8 cellular contexts compared by ENCODE assay signal in the genomic region with DNA sequence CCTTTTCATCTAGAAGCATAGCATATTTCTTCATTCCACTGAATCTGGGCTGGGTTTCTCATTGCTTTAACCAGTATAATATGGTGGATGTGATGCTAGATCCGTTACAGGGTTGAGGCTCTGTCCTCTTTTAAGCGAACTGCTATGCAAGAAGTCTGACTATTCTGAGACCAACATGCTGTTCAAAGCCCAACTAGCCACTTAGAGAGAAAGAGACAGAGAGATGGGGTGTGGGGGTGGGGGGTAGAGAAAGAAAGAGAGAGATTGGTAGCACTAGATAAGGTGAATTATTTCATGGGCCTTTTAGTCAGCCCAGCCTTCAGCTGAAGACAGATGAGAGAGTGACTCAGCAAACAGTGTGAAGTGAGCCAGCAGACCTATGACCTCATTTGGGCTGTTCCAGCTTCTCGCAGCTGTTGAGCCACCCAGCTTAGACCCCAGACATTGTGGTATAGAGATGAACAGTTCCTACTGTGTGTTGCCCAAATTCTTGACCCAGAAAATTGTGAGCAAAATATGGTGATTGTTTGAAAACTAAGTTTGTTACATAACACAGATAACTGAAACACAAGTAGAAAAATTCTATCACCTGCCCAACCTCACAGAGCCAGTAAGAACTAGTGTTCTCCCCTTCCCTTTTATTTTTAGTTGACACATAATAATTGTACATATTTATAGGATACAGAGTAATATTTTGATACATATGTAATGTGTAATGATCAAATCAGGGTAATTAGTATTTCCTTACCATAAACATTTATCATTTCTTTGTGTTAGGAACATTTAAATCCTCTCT. TPM values are rescaled to one million over a fixed set of nuclear protein-coding genes. Genes with fewer than 3 reads are reported as not detected.
DNase-seq lines count a peak whose midpoint lies in the region; ATAC-seq and TF ChIP-seq lines count a peak whose summit lies in the region.

No MANE protein-coding gene starts in this region.

- WGBS in lung, 2 donors: 66 to 74% methylated on average over 3 of the region's 3 CpGs
- 63 to 66% methylated on average over 3 of the region's 3 CpGs for WGBS in tibial nerve, 2 donors

- TF ChIP-seq CTCF in AG04449 (IDR thresholded peaks at IDR 0.05; ENCODE audit: insufficient read depth, low read length, missing control alignments) (no peak), lung (IDR thresholded peaks at IDR 0.05; ENCODE audit: control extremely low read depth, extremely low read depth) (no peak), tibial nerve (IDR thresholded peaks at IDR 0.05) (no peak)

- POLR2A ChIA-PET in AG04449 (lab: Yijun Ruan, JAX): interaction anchor here (1.4 kb wide), 1 partner anchor 26 kb away, joined by 4 read pairs; no protein-coding TSS in a partner anchor

- ATAC-seq in GM18505 (IDR thresholded peaks at IDR 0.05; ENCODE audit: unreplicated experiment): peak; percentile 79
- peak; percentile 85 for ATAC-seq in HG03060 (IDR thresholded peaks at IDR 0.05; ENCODE audit: low read depth, unreplicated experiment)
- ATAC-seq in lung (ENCODE audit: insufficient read depth, low FRiP score): peak; percentile 62

- peaks cover 0 to 2% of the 10 kb centered on the region in 2 donors for H3K4me1 ChIP-seq in lung (ENCODE audit: control insufficient read depth in 2 of 2, insufficient read depth in 2 of 2, low read length in 2 of 2)
- peaks cover 0 to 6% (median 0%) of the 10 kb centered on the region in 4 donors for H3K4me1 ChIP-seq in tibial nerve

- H3K36me3 ChIP-seq in lung (ENCODE audit: control insufficient read depth in 2 of 2, insufficient read depth in 2 of 2, low read length in 2 of 2): no peaks in the 10 kb centered on the region
- H3K36me3 ChIP-seq in tibial nerve: peaks cover 0 to 6% (median 0%) of the 10 kb centered on the region in 3 donors

- TF ChIP-seq EP300 in tibial nerve (IDR thresholded peaks at IDR 0.05): no peak

- CTCF ChIA-PET in AG04449 (lab: Yijun Ruan, JAX): interaction anchor here (1.1 to 1.6 kb wide), 3 partner anchors 13 to 330 kb away, joined by 3 to 5 read pairs (median 4); no protein-coding TSS in a partner anchor

- DNase-seq in AG04449 (ENCODE audit: low read depth, low spot score) (peak; percentile 49), NCI-H510A (lab: John Stamatoyannopoulos, UW) (peak; percentile 56), lung (ENCODE audit: low spot score) (no peak), tibial nerve (ENCODE audit: low spot score in 2 of 2) (no peak)
- DNase-seq in stimulated activated CD4-positive, alpha-beta T cell treated with anti-CD3 and anti-CD28 coated beads, Interleukin-2, amount 100 ng/mL, for 48 hours: no peak

- H3K27ac ChIP-seq in cingulate gyrus (ENCODE audit: low read depth, low read length): peak overlapping the region; percentile 62
- peak overlapping the region in 1 of 2 donors; percentile 68 for H3K27ac ChIP-seq in lung (ENCODE audit: low read depth in 1 of 2, low read length in 1 of 2)
- H3K27ac ChIP-seq in tibial nerve: no peak overlapping the region

- H3K4me3 ChIP-seq in AG04449 (ENCODE audit: low read depth, low read length) (no peak overlapping the region), lung (no peak overlapping the region), tibial nerve (no peak overlapping the region)

- H3K27me3 ChIP-seq in lung (ENCODE audit: control insufficient read depth, insufficient read depth) (no peaks in the 10 kb centered on the region), tibial nerve (no peaks in the 10 kb centered on the region)

- no peak for TF ChIP-seq POLR2A in GM18505 (IDR thresholded peaks at IDR 0.05; ENCODE audit: borderline replicate concordance, extremely low read depth, insufficient read depth, insufficient read length)
- no peak for TF ChIP-seq POLR2A in tibial nerve (IDR thresholded peaks at IDR 0.05)

- peaks cover 0 to 5% of the 10 kb centered on the region in 2 donors for H3K9me3 ChIP-seq in lung (ENCODE audit: control insufficient read depth in 2 of 2, insufficient read depth in 1 of 2, low read length in 1 of 2)
- H3K9me3 ChIP-seq in tibial nerve: peaks cover 0 to 3% (median 0%) of the 10 kb centered on the region in 4 donors

RNA-seq across cellular contexts. Expression of gene PRKACB, which starts 40.7 kb away (rescaled TPM):
- 10 to 100 TPM; 18.4 to 43.1 TPM for total RNA-seq in lung
- polyA plus RNA-seq in lung: 1 to 10 TPM; 4.2 to 4.5 TPM
- total RNA-seq in tibial nerve: 10 to 100 TPM; 13.4 to 17.3 (median 15.3) TPM

Comparison
In these comparisons a context has a peak if more than half of its experiments do, and no peak if none do; other contexts are left out.
1. DNase-seq: peak in AG04449 (single experiment) and NCI-H510A (single experiment); none in lung (single experiment), tibial nerve (0 of 2) and stimulated activated CD4-positive, alpha-beta T cell treated with anti-CD3 and anti-CD28 coated beads, Interleukin-2, amount 100 ng/mL, for 48 hours (0 of 2).
2. Peak in every context shown above with its lines, with median percentiles within 50 percentile points of each other: ATAC-seq.